Comparison of ENCODE assay signal across 21 cellular contexts in the genomic region with DNA sequence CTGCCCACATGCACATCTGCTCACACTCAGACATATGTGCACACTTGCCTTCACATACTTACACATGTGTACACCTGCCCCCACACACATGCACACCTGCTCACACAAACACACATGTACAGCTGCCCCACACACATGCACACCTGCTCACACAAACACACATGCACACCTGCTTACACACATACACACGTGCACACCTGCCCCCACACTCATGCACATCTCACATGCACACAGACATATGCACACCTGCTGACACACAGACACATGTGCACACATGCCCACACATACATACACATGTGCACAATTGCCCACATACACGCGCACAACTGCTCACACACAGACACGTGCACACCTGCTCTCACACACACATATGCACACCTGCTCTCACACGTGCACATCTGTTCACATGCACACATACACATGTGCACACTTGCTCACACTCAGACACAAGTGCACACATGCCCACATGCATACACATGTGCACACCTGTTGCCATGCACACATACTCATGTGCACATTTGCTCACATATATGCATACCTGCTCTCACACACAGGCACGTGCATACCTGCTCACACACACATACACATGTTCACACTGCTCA.
A peak's percentile ranks its signal among the peaks of the same experiment; 100 is the strongest.
DNase-seq lines count a peak whose midpoint lies in the region; ATAC-seq, FAIRE-seq and TF ChIP-seq lines count a peak whose summit lies in the region.
"Had no signal": no experiment of that assay in that cellular context is flagged by ENCODE, and none has a peak within 500 bp of the region (broad histone marks: within the 10 kb centered on the region; RNA-seq: fewer than 3 reads in every experiment).

No MANE protein-coding gene starts in this region.

- intact Hi-C loops in endothelial cell of umbilical vein (cut with micrococcal nuclease) (no loop called here), left lung (cut with DNase I) (no loop called here)

- peaks cover 2% of the 10 kb centered on the region for H3K27me3 Mint-ChIP-seq in endodermal cell (ENCODE audit: insufficient read depth)

- H3K9me3 ChIP-seq in endodermal cell (ENCODE audit: control insufficient read depth, low read length) (peaks cover 64% of the 10 kb centered on the region), endothelial cell of umbilical vein (replicated peaks; ENCODE audit: control insufficient read depth, insufficient read depth, low read length) (peaks cover 8% of the 10 kb centered on the region), iPS-18c (ENCODE audit: control insufficient read depth, insufficient read depth, low read length) (peaks cover 50% of the 10 kb centered on the region), trophoblast cell (ENCODE audit: insufficient read depth, low read depth, low read length) (peaks cover 45% of the 10 kb centered on the region), left lung (peaks cover 0 to 51% of the 10 kb centered on the region in 2 donors)

- H3K4me1 ChIP-seq in endodermal cell (ENCODE audit: control insufficient read depth, insufficient read depth, low read length) (no peaks in the 10 kb centered on the region), endothelial cell of umbilical vein (ENCODE audit: control insufficient read depth, extremely low read depth, insufficient read depth, low read length) (no peaks in the 10 kb centered on the region), trophoblast cell (ENCODE audit: control insufficient read depth in 1 of 2, insufficient read depth in 2 of 2, low read length in 2 of 2) (no peaks in the 10 kb centered on the region), left lung (no peaks in the 10 kb centered on the region)

- H3K27ac ChIP-seq in endodermal cell (ENCODE audit: low read depth, low read length) (no peak overlapping the region), endothelial cell of umbilical vein (ENCODE audit: insufficient read depth, low read depth, low read length) (no peak overlapping the region), trophoblast cell (ENCODE audit: low read depth, low read length) (no peak overlapping the region), left lung (no peak overlapping the region)
- H3K27ac ChIP-seq: GM23248 had no signal

- no peak overlapping the region for H3K23ac ChIP-seq in trophoblast cell (ENCODE audit: low read length)

- TF ChIP-seq POLR2A in endothelial cell of umbilical vein (IDR thresholded peaks at IDR 0.05; ENCODE audit: low read depth, low read length) = no peak

- H3K4me2 ChIP-seq in endothelial cell of umbilical vein (ENCODE audit: insufficient read depth, low read length) = no peak overlapping the region
- H3K4me2 ChIP-seq in trophoblast cell (ENCODE audit: low read length) = no peak overlapping the region

- no peak overlapping the region for H3K9ac ChIP-seq in endodermal cell (ENCODE audit: extremely low read depth, low read length, poor library complexity, severe bottlenecking)
- H3K9ac ChIP-seq in endothelial cell of umbilical vein (replicated peaks; ENCODE audit: extremely low read depth, insufficient read depth, low read length) = no peak overlapping the region
- H3K9ac ChIP-seq in trophoblast cell (ENCODE audit: low read length) = no peak overlapping the region
- H3K9ac ChIP-seq: GM23248 had no signal

- H3K4me1 Mint-ChIP-seq in endodermal cell = no peaks in the 10 kb centered on the region

- H4K91ac ChIP-seq in trophoblast cell (ENCODE audit: low read depth, low read length) = no peak overlapping the region

- no peak overlapping the region for H3K27ac Mint-ChIP-seq in endodermal cell
- peak overlapping the region in 1 of 2 donors; percentile 8 for H3K27ac Mint-ChIP-seq in activated naive CD4-positive, alpha-beta T cell treated with anti-CD3 and anti-CD28 coated beads, Interleukin-2, amount 50 U/mL, for 72 hours
- H3K27ac Mint-ChIP-seq: CD4-positive, alpha-beta memory T cell had no signal

- H3K36me3 ChIP-seq in endodermal cell (ENCODE audit: control insufficient read depth, insufficient read depth, low read length) (no peaks in the 10 kb centered on the region), endothelial cell of umbilical vein (ENCODE audit: control insufficient read depth in 2 of 2, extremely low read depth in 1 of 2, insufficient read depth in 2 of 2, low read length in 2 of 2) (no peaks in the 10 kb centered on the region), trophoblast cell (ENCODE audit: control insufficient read depth in 1 of 2, insufficient read depth in 2 of 2, low read length in 2 of 2) (no peaks in the 10 kb centered on the region), left lung (no peaks in the 10 kb centered on the region)

- ATAC-seq in GM19328 (IDR thresholded peaks at IDR 0.05; ENCODE audit: unreplicated experiment) = no peak
- no peak for ATAC-seq in activated naive CD4-positive, alpha-beta T cell treated with anti-CD3 and anti-CD28 coated beads, Interleukin-2, amount 50 U/mL, for 72 hours
- no peak for ATAC-seq in left lung

- no peaks in the 10 kb centered on the region for H3K27me3 ChIP-seq in endodermal cell (ENCODE audit: control insufficient read depth, insufficient read depth, low read length, poor library complexity, severe bottlenecking)
- H3K27me3 ChIP-seq in endothelial cell of umbilical vein (ENCODE audit: control insufficient read depth in 2 of 2, insufficient read depth in 2 of 2, low read length in 2 of 2) = no peaks in the 10 kb centered on the region
- no peaks in the 10 kb centered on the region for H3K27me3 ChIP-seq in trophoblast cell (ENCODE audit: insufficient read depth, low read length)
- H3K27me3 ChIP-seq in left lung = no peaks in the 10 kb centered on the region

- H3K9me3 Mint-ChIP-seq in endodermal cell = peaks cover 94% of the 10 kb centered on the region
- H3K9me3 Mint-ChIP-seq in activated naive CD4-positive, alpha-beta T cell treated with anti-CD3 and anti-CD28 coated beads, Interleukin-2, amount 50 U/mL, for 72 hours = peaks cover 34 to 37% of the 10 kb centered on the region in 2 donors

- no peak overlapping the region for H2BK120ac ChIP-seq in trophoblast cell (ENCODE audit: insufficient read depth, low read length, poor library complexity)

- no peak overlapping the region for H2AK5ac ChIP-seq in trophoblast cell (ENCODE audit: low read length)

- H3K79me1 ChIP-seq in trophoblast cell (ENCODE audit: low read length) = no peaks in the 10 kb centered on the region

- dilution Hi-C loops in endothelial cell of umbilical vein (cut with MboI; ENCODE audit: extremely low pct_ligation_motif_present, low sequenced_read_pairs) = no loop called here

- H3K79me2 ChIP-seq in endothelial cell of umbilical vein (ENCODE audit: control insufficient read depth, insufficient read depth, low read length) = no peaks in the 10 kb centered on the region
- no peaks in the 10 kb centered on the region for H3K79me2 ChIP-seq in trophoblast cell (ENCODE audit: control insufficient read depth, insufficient read depth, low read length, poor library complexity)

- H4K20me1 ChIP-seq in endothelial cell of umbilical vein (replicated peaks; ENCODE audit: control insufficient read depth, extremely low read depth, insufficient read depth, low read length) = no peaks in the 10 kb centered on the region

- H4K12ac ChIP-seq in trophoblast cell (ENCODE audit: low read depth, low read length) = no peak overlapping the region

- H2AFZ ChIP-seq in endothelial cell of umbilical vein (ENCODE audit: low read depth, low read length) = no peak overlapping the region
- H2AFZ ChIP-seq in trophoblast cell (ENCODE audit: insufficient read depth, low read length, poor library complexity) = no peak overlapping the region
- H2AFZ ChIP-seq: GM23248 had no signal

- no peak overlapping the region for H3K14ac ChIP-seq in trophoblast cell (ENCODE audit: low read length)

- H3K18ac ChIP-seq in trophoblast cell (ENCODE audit: low read length) = no peak overlapping the region

- POLR2A ChIA-PET in endothelial cell of umbilical vein (lab: Charles Lee) = no interaction called here

- TF ChIP-seq CTCF in endodermal cell (conservative IDR thresholded peaks at IDR 0.05) (no peak), endothelial cell of umbilical vein (IDR thresholded peaks at IDR 0.05; ENCODE audit: extremely low read depth in 1 of 2, insufficient read depth in 1 of 2, low read depth in 1 of 2, low read length in 2 of 2) (no peak), left lung (IDR thresholded peaks at IDR 0.05) (no peak)

- BruUV-seq in endothelial cell of umbilical vein (replicated peaks; lab: Mats Ljungman, UMichigan) = no TSS peak

- H3K4me3 Mint-ChIP-seq in endodermal cell = no peak overlapping the region
- H3K4me3 Mint-ChIP-seq: CD4-positive, alpha-beta memory T cell had no signal

- H3K9me1 ChIP-seq in endothelial cell of umbilical vein (replicated peaks; ENCODE audit: control insufficient read depth, extremely low read depth, insufficient read depth, low read length) = no peaks in the 10 kb centered on the region

- H3K4me3 ChIP-seq in endodermal cell (ENCODE audit: low read length) (peak overlapping the region; percentile 60), endothelial cell of umbilical vein (replicated peaks in 1 of 3; ENCODE audit: insufficient read depth in 1 of 3, low read depth in 1 of 3, low read length in 3 of 3) (no peak overlapping the region), iPS-18c (ENCODE audit: insufficient read depth, low read depth, low read length) (peak overlapping the region; percentile 6; the same call in 1 of the 2 replicates), trophoblast cell (ENCODE audit: low read depth, low read length) (peak overlapping the region; percentile 36), left lung (no peak overlapping the region)
- H3K4me3 ChIP-seq: GM23248 had no signal

- WGBS in endodermal cell (ENCODE audit: insufficient coverage in 1 of 2, insufficient read length in 1 of 2), 2 experiments = 88 to 92% methylated on average over 5 to 6 of the region's 6 CpGs
- no CpG with 5 or more reads among the region's 6 CpGs for WGBS in trophoblast cell (ENCODE audit: extremely low coverage, insufficient coverage, insufficient read length)

- DNase-seq in endodermal cell (no peak), endothelial cell of umbilical vein (ENCODE audit: low read depth, low spot score) (no peak), trophoblast cell (no peak), left lung (no peak), middle frontal gyrus (ENCODE audit: extremely low spot score, low spot score) (no peak)
- DNase-seq in activated naive CD4-positive, alpha-beta T cell treated with anti-CD3 and anti-CD28 coated beads, Interleukin-2, amount 50 U/mL, for 72 hours (ENCODE audit: low spot score in 2 of 2) = no peak
- DNase-seq: C1 segment of cervical spinal cord; Calu3; CD4-positive, alpha-beta memory T cell; COR-L47; DMS53; DMS79 treated with DMSO at 0.1 percent for 48 hours; GF-D8; GM23248; H7; HCEC 1CT had no signal

- peaks cover 15% of the 10 kb centered on the region for H3K36me3 Mint-ChIP-seq in endodermal cell (ENCODE audit: low read depth)
- peaks cover 21 to 41% of the 10 kb centered on the region in 2 donors for H3K36me3 Mint-ChIP-seq in activated naive CD4-positive, alpha-beta T cell treated with anti-CD3 and anti-CD28 coated beads, Interleukin-2, amount 50 U/mL, for 72 hours

- CTCF ChIA-PET in endothelial cell of umbilical vein (lab: Charles Lee) = no interaction called here

- no peak for FAIRE-seq in endothelial cell of umbilical vein (lab: Jason Lieb, UNC)
- FAIRE-seq: GM12891, GM18507, H1 had no signal

- no peak overlapping the region for H4K8ac ChIP-seq in trophoblast cell (ENCODE audit: low read depth, low read length)

- H3K4ac ChIP-seq in trophoblast cell (ENCODE audit: low read depth, low read length) = no peak overlapping the region

- no peak overlapping the region for H2BK12ac ChIP-seq in trophoblast cell (ENCODE audit: low read length)

- no peak overlapping the region for H2BK5ac ChIP-seq in trophoblast cell (ENCODE audit: low read depth, low read length, poor library complexity)

Comparison
In these comparisons a context has a peak if more than half of its experiments do, and no peak if none do; other contexts are left out.
1. H3K4me3 ChIP-seq: peak in endodermal cell (single experiment), iPS-18c (single experiment) and trophoblast cell (single experiment); none in endothelial cell of umbilical vein (0 of 3) and left lung (0 of 2).